ENCODE assay signal across 14 cellular contexts in the genomic region with DNA sequence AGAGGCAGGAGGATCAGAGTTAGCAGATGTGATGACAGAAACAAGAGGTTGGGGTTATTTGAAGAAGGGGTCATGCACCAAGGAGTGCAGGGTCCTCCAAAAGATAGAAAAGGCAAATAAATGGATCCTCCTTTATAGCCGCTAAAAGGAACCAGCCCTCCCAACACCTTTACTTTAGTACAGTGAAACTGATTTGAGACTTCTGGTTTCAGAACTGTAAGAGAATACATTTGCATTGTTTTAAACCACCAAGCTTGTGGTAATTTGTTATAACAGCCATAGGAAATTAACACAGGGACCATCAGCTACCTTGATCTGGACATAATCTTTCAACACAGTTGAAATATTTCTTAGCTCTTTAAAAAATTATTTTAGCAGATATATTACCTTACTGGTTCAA.
A peak's percentile ranks its signal among the peaks of the same experiment; 100 is the strongest.
DNase-seq lines count a peak whose midpoint lies in the region; ATAC-seq, FAIRE-seq and TF ChIP-seq lines count a peak whose summit lies in the region.
"Had no signal": no experiment of that assay in that cellular context is flagged by ENCODE, and none has a peak within 500 bp of the region (broad histone marks: within the 10 kb centered on the region; RNA-seq: fewer than 3 reads in every experiment).

No MANE protein-coding gene starts in this region.

- H3K27ac Mint-ChIP-seq in CD4-positive, alpha-beta T cell: no peak overlapping the region

- peaks cover 11% of the 10 kb centered on the region for H3K4me1 Mint-ChIP-seq in CD4-positive, alpha-beta T cell (ENCODE audit: low read depth)

- intact Hi-C loops in CD4-positive, alpha-beta T cell (cut with DNase I, micrococcal nuclease): no loop called here

- POLR2A ChIA-PET in CD4-positive, alpha-beta T cell (lab: Charles Lee): no interaction called here

- no peaks in the 10 kb centered on the region for H3K9me3 Mint-ChIP-seq in CD4-positive, alpha-beta T cell
- H3K9me3 Mint-ChIP-seq: activated T-cell treated with anti-CD3 and anti-CD28 coated beads, Interleukin-2, amount 50 U/mL, for 4 hours had no signal

- no peak overlapping the region for H3K4me3 ChIP-seq in small intestine (ENCODE audit: low read depth in 1 of 2, low read length in 2 of 2)
- H3K4me3 ChIP-seq: colonic mucosa, upper lobe of right lung had no signal

- no peak for TF ChIP-seq CTCF in CD4-positive, alpha-beta T cell (IDR thresholded peaks at IDR 0.05)

- CTCF ChIA-PET in CD4-positive, alpha-beta T cell (lab: Charles Lee): no interaction called here

- H3K9me3 ChIP-seq in CD4-positive, alpha-beta T cell (ENCODE audit: control insufficient read depth, low read length): no peaks in the 10 kb centered on the region
- no peaks in the 10 kb centered on the region for H3K9me3 ChIP-seq in small intestine (ENCODE audit: control insufficient read depth, low read depth)
- H3K9me3 ChIP-seq: colonic mucosa, upper lobe of right lung had no signal

- no peak for FAIRE-seq in small intestine (lab: Jason Lieb, UNC)

- no peaks in the 10 kb centered on the region for H3K36me3 Mint-ChIP-seq in CD4-positive, alpha-beta T cell (ENCODE audit: low read depth)

- no peaks in the 10 kb centered on the region for H3K27me3 Mint-ChIP-seq in CD4-positive, alpha-beta T cell

- H3K4me1 ChIP-seq in small intestine (ENCODE audit: control insufficient read depth in 2 of 2, insufficient read depth in 1 of 2, low read depth in 1 of 2, low read length in 1 of 2): no peaks in the 10 kb centered on the region
- H3K4me1 ChIP-seq: colonic mucosa had no signal

- no peak overlapping the region for H3K4me3 Mint-ChIP-seq in CD4-positive, alpha-beta T cell
- H3K4me3 Mint-ChIP-seq: activated T-cell treated with anti-CD3 and anti-CD28 coated beads, Interleukin-2, amount 50 U/mL, for 4 hours had no signal

- H3K27ac ChIP-seq in CD4-positive, alpha-beta T cell (ENCODE audit: low read depth, low read length): no peak overlapping the region
- no peak overlapping the region for H3K27ac ChIP-seq in small intestine (ENCODE audit: low read depth in 1 of 2, low read length in 1 of 2)
- H3K27ac ChIP-seq: colonic mucosa, upper lobe of right lung had no signal

- H3K27me3 ChIP-seq in CD4-positive, alpha-beta T cell (ENCODE audit: control insufficient read depth, insufficient read depth, low read length): no peaks in the 10 kb centered on the region
- no peaks in the 10 kb centered on the region for H3K27me3 ChIP-seq in small intestine (ENCODE audit: control insufficient read depth in 2 of 2, insufficient read depth in 2 of 2, low read length in 2 of 2)
- H3K27me3 ChIP-seq: colonic mucosa, upper lobe of right lung had no signal

- ATAC-seq in GM18499 (IDR thresholded peaks at IDR 0.05; ENCODE audit: insufficient read depth, unreplicated experiment) (peak; percentile 33), GM19438 (IDR thresholded peaks at IDR 0.05; ENCODE audit: low read depth, unreplicated experiment) (peak; percentile 47), HG02678 (IDR thresholded peaks at IDR 0.05; ENCODE audit: unreplicated experiment) (peak; percentile 51), HG03442 (IDR thresholded peaks at IDR 0.05; ENCODE audit: unreplicated experiment) (peak; percentile 34)
- ATAC-seq in CD4-positive, alpha-beta T cell (ENCODE audit: poor library complexity): no peak
- ATAC-seq: activated T-cell treated with anti-CD3 and anti-CD28 coated beads, Interleukin-2, amount 50 U/mL, for 4 hours; upper lobe of right lung had no signal

- no peak for DNase-seq in NCI-H2196 (lab: John Stamatoyannopoulos, UW; ENCODE audit: unreplicated experiment)
- DNase-seq in CD4-positive, alpha-beta T cell: no peak
- DNase-seq in small intestine: no peak
- DNase-seq in NCI-H345 (lab: John Stamatoyannopoulos, UW): no peak
- DNase-seq: activated CD4-positive, CD25-positive, alpha-beta regulatory T cell treated with anti-CD3 and anti-CD28 coated beads, Interleukin-2, amount 50 U/mL, for 72 hours; activated T-cell treated with anti-CD3 and anti-CD28 coated beads, Interleukin-2, amount 50 U/mL, for 4 hours; colonic mucosa; IMR-90; NCI-H187; upper lobe of right lung had no signal

- WGBS in small intestine, 3 donors: 79 to 100% (median 98%) methylated on average over 1 of the region's 1 CpG

- no peaks in the 10 kb centered on the region for H3K36me3 ChIP-seq in small intestine (ENCODE audit: control insufficient read depth in 2 of 2, insufficient read depth in 2 of 2, low read length in 2 of 2)
- H3K36me3 ChIP-seq: colonic mucosa, upper lobe of right lung had no signal
